ENCODE assay signal across 7 cellular contexts in the genomic region with DNA sequence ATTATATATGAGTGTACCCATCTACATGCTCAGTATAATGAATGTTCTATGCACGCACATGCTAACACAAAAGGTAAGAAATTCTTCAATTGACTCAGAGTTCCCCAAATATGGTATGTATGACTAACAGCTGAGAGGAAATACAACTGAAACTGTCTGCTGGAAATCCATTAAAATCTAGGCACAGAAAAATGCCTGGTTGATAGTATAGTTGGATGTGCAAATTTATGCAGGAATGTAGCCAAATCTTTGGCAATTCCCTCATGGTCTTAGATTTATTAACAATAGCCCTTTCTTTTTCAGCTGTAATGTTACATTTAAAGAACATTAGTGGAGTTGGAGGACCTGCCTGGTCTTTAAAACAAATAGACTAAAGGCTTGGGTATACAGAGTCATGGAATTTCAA. TPM values are rescaled to one million over a fixed set of nuclear protein-coding genes. Genes with fewer than 3 reads are reported as not detected.
A peak's percentile ranks its signal among the peaks of the same experiment; 100 is the strongest.
DNase-seq lines count a peak whose midpoint lies in the region; ATAC-seq lines count a peak whose summit lies in the region.

No MANE protein-coding gene starts in this region.

- ATAC-seq in GM18508 (IDR thresholded peaks at IDR 0.05; ENCODE audit: insufficient read depth, unreplicated experiment) (peak; percentile 92), GM21825 (IDR thresholded peaks at IDR 0.05; ENCODE audit: unreplicated experiment) (peak; percentile 75)

- H3K9ac ChIP-seq in Karpas-422 (ENCODE audit: low read length) = no peak overlapping the region

- H4K20me1 ChIP-seq in Karpas-422 (ENCODE audit: insufficient read depth, low read depth, low read length) = no peaks in the 10 kb centered on the region

- no peaks in the 10 kb centered on the region for H3K27me3 ChIP-seq in Karpas-422 (ENCODE audit: low read length)

- H3K4me2 ChIP-seq in Karpas-422 (ENCODE audit: low read depth, low read length, poor library complexity, severe bottlenecking) = peak overlapping the region; percentile 81

- peaks cover 47% of the 10 kb centered on the region for H3K4me1 ChIP-seq in Karpas-422 (ENCODE audit: low read length)

- H2AFZ ChIP-seq in Karpas-422 (ENCODE audit: low read length) = no peak overlapping the region

- H3K36me3 ChIP-seq in Karpas-422 (ENCODE audit: insufficient read depth, low read length) = peaks cover 65% of the 10 kb centered on the region

- no peaks in the 10 kb centered on the region for H3K9me3 ChIP-seq in Karpas-422 (ENCODE audit: low read length)

- DNase-seq in Karpas-422 (peak; percentile 35), dermis microvascular lymphatic vessel endothelial cell (ENCODE audit: low read depth in 2 of 2) (peak; percentile 73 to 82), HuH-7 (ENCODE audit: low spot score) (no peak), NCI-H146 treated with DMSO at 0.1 percent for 48 hours (lab: John Stamatoyannopoulos, UW; ENCODE audit: unreplicated experiment) (no peak), mesenteric fat pad (ENCODE audit: low spot score) (no peak)

- H3K4me3 ChIP-seq in Karpas-422 (ENCODE audit: low read length) = no peak overlapping the region

- H3K27ac ChIP-seq in Karpas-422 (ENCODE audit: low read length) = peak overlapping the region; percentile 98

- H3K79me2 ChIP-seq in Karpas-422 (ENCODE audit: low read length) = peaks cover 97% of the 10 kb centered on the region

- H3K9me2 ChIP-seq in Karpas-422 (replicated peaks; ENCODE audit: insufficient read depth, low read length) = no peaks in the 10 kb centered on the region

RNA-seq across cellular contexts. Expression of a gene that starts 5.5 kb away (rescaled TPM):
- 114 and 165 TPM in 2 replicates for total RNA-seq in Karpas-422 (2014; rRNA removed; shearing (Covaris generic); ENCODE audit: low replicate concordance)
- total RNA-seq in dermis microvascular lymphatic vessel endothelial cell (37.5 and 52.2 TPM in 2 replicates), mesenteric fat pad (58.0 TPM)

Comparison
In these comparisons a context has a peak if more than half of its experiments do, and no peak if none do; other contexts are left out.
1. DNase-seq: peak in Karpas-422 (single experiment) and dermis microvascular lymphatic vessel endothelial cell (2 of 2); none in HuH-7 (single experiment), NCI-H146 treated with DMSO at 0.1 percent for 48 hours (single experiment) and mesenteric fat pad (single experiment).